In genomic region chr6:144095134-144096002, GRCh38 we compare ENCODE assay signal across 8 cellular contexts. TPM values are rescaled to one million over a fixed set of nuclear protein-coding genes. Genes with fewer than 3 reads are reported as not detected.
DNase-seq lines count a peak whose midpoint lies in the region; ATAC-seq and TF ChIP-seq lines count a peak whose summit lies in the region.

Gene SF3B5 (minus strand): TSS chr6:144095573. CDS start chr6:144095497, 76 bp downstream.

- H3K4me1 ChIP-seq in foreskin keratinocyte (peaks cover 8% of the 10 kb centered on the region), neural progenitor cell (peaks cover 6% of the 10 kb centered on the region)

- CTCF ChIA-PET in HEK293T (lab: Yijun Ruan, JAX), result no interaction called here

- no peaks in the 10 kb centered on the region for H3F3A ChIP-seq in neural progenitor cell (ENCODE audit: low read depth)

- peaks cover 4% of the 10 kb centered on the region for H3K27me3 Mint-ChIP-seq in neural progenitor cell (ENCODE audit: insufficient read depth, low read depth)

- DNase-seq in GF-D8 (lab: John Stamatoyannopoulos, UW), result peak; percentile 98
- peak; percentile 98 for DNase-seq in HEK293T (ENCODE audit: extremely low spot score)
- DNase-seq in MV-4-11 (lab: John Stamatoyannopoulos, UW), result peak; percentile 100
- peak; percentile 99 for DNase-seq in SK-MEL-5 (ENCODE audit: low read depth, low spot score)
- DNase-seq in activated naive CD4-positive, alpha-beta T cell treated with Interleukin-2 at 50 U/mL for 16 hours, result peak; percentile 97
- DNase-seq in foreskin keratinocyte, result peak; percentile 99
- DNase-seq in neural progenitor cell (ENCODE audit: low spot score), result peak; percentile 100
- DNase-seq in stromal cell of bone marrow (ENCODE audit: low read depth), result peak; percentile 100

- H3K4me1 Mint-ChIP-seq in neural progenitor cell, result peaks cover 16% of the 10 kb centered on the region

- H3K4me3 ChIP-seq in neural progenitor cell, result peak within 1 kb of the TSS; percentile 76

- no peaks in the 10 kb centered on the region for H3K9me3 Mint-ChIP-seq in neural progenitor cell

- TF ChIP-seq CTCF in foreskin keratinocyte (conservative IDR thresholded peaks at IDR 0.05) (peak; percentile 3), neural progenitor cell (IDR thresholded peaks at IDR 0.05) (no peak)

- H3K27me3 ChIP-seq in foreskin keratinocyte (no peaks in the 10 kb centered on the region), neural progenitor cell (peaks cover 5% of the 10 kb centered on the region)

- H4K20me1 ChIP-seq in neural progenitor cell (ENCODE audit: low read depth), result peaks cover 10% of the 10 kb centered on the region

- H3K9ac ChIP-seq in neural progenitor cell, result peak within 1 kb of the TSS; percentile 82

- peak within 1 kb of the TSS; percentile 80 for H3K4me2 ChIP-seq in neural progenitor cell

- peak within 1 kb of the TSS; percentile 94 for H3K27ac Mint-ChIP-seq in neural progenitor cell

- H3K4me3 Mint-ChIP-seq in neural progenitor cell, result peak within 1 kb of the TSS; percentile 99

- H3K9me3 ChIP-seq in neural progenitor cell (ENCODE audit: low read depth), result no peaks in the 10 kb centered on the region

- in situ Hi-C loops in SK-MEL-5 (cut with HindIII; ENCODE audit: low pct_unique_long_range_greater_than_20kb, low sequenced_read_pairs), result no loop called here

- peaks cover 30% of the 10 kb centered on the region for H3K79me2 ChIP-seq in neural progenitor cell (ENCODE audit: low read depth)

- peak within 1 kb of the TSS; percentile 65 for H3K27ac ChIP-seq in foreskin keratinocyte
- peak within 1 kb of the TSS; percentile 43 for H3K27ac ChIP-seq in neural progenitor cell

- H3K36me3 ChIP-seq in neural progenitor cell, result no peaks in the 10 kb centered on the region

- peak within 1 kb of the TSS; percentile 74 for H2AFZ ChIP-seq in neural progenitor cell (replicated peaks)

- peak; percentile 98 for ATAC-seq in foreskin keratinocyte

- H3K36me3 Mint-ChIP-seq in neural progenitor cell, result peaks cover 5% of the 10 kb centered on the region

- POLR2A ChIA-PET in HEK293T (lab: Yijun Ruan, JAX), result interaction anchor here (0.6 to 1.6 kb wide), 4 partner anchors 28 to 380 kb away, joined by 3 to 7 read pairs (median 4); no protein-coding TSS in a partner anchor

TF ChIP-seq in HEK293T, 16 proteins besides CTCF, POLR2A, EP300 and RAD21:
- TF ChIP-seq L3MBTL2 (conservative IDR thresholded peaks at IDR 0.05), result peak; percentile 19
- no peak for TF ChIP-seq TARDBP (IDR thresholded peaks at IDR 0.05)
- TF ChIP-seq ZNF384 (IDR thresholded peaks at IDR 0.05), result no peak
- TF ChIP-seq FOXK2 (IDR thresholded peaks at IDR 0.05), result no peak
- peak; percentile 40; the same call in 1 of the 2 replicates for TF ChIP-seq PKNOX1 (IDR thresholded peaks at IDR 0.05)
- TF ChIP-seq FOXA1 (IDR thresholded peaks at IDR 0.05), result no peak
- TF ChIP-seq ARNT (IDR thresholded peaks at IDR 0.05), result peak; percentile 57; the same call in 1 of the 2 replicates
- peak; percentile 97 for TF ChIP-seq FOXM1 (IDR thresholded peaks at IDR 0.05; ENCODE audit: borderline replicate concordance)
- TF ChIP-seq NFRKB (IDR thresholded peaks at IDR 0.05), result no peak
- TF ChIP-seq HDGF (IDR thresholded peaks at IDR 0.05; ENCODE audit: borderline replicate concordance), result peak; percentile 94; the same call in 1 of the 2 replicates
- no peak for TF ChIP-seq CTBP1 (IDR thresholded peaks at IDR 0.05; ENCODE audit: borderline replicate concordance)
- TF ChIP-seq SP1 (IDR thresholded peaks at IDR 0.05), result no peak
- TF ChIP-seq ELF4 (IDR thresholded peaks at IDR 0.05), result peak; percentile 97
- TF ChIP-seq SUZ12 (IDR thresholded peaks at IDR 0.05), result no peak
- no peak for TF ChIP-seq BHLHE40 (IDR thresholded peaks at IDR 0.05; ENCODE audit: borderline replicate concordance)
- no peak for TF ChIP-seq LEF1 (IDR thresholded peaks at IDR 0.05; ENCODE audit: borderline replicate concordance)

RNA-seq across cellular contexts. Expression of gene SF3B5, which starts in this region (rescaled TPM):
- 99.2 and 119 TPM in 2 replicates for total RNA-seq in SK-MEL-5 (2014; rRNA removed; shearing (Covaris generic))
- 161 and 199 TPM in 2 replicates for polyA plus RNA-seq in SK-MEL-5 (2015; cell fraction: cytosol; rRNA removed)
- 18.4 and 25.7 TPM in 2 replicates for polyA plus RNA-seq in SK-MEL-5 (2015; cell fraction: nucleus; rRNA removed)
- total RNA-seq in foreskin keratinocyte, result 161 and 165 TPM in 2 replicates
- 250 and 269 TPM in 2 replicates for polyA plus RNA-seq in foreskin keratinocyte
- 99.0 and 133 TPM in 2 replicates for total RNA-seq in neural progenitor cell (ENCODE audit: low replicate concordance)

Comparison
In these comparisons a context has a peak if more than half of its experiments do, and no peak if none do; other contexts are left out.
1. Peak in every context shown above with its lines: DNase-seq, ATAC-seq, H3K4me3 ChIP-seq and H3K27ac ChIP-seq.